Comparison of ENCODE assay signal across 19 cellular contexts in genomic region chr2:198097628-198098027, GRCh38.
DNase-seq lines count a peak whose midpoint lies in the region; ATAC-seq and TF ChIP-seq lines count a peak whose summit lies in the region.
"Had no signal": no experiment of that assay in that cellular context is flagged by ENCODE, and none has a peak within 500 bp of the region (broad histone marks: within the 10 kb centered on the region; RNA-seq: fewer than 3 reads in every experiment).

No MANE protein-coding gene starts in this region.

- ATAC-seq in GM18511 (IDR thresholded peaks at IDR 0.05; ENCODE audit: unreplicated experiment) (peak; percentile 47), GM19395 (IDR thresholded peaks at IDR 0.05; ENCODE audit: unreplicated experiment) (peak; percentile 55), HG03175 (IDR thresholded peaks at IDR 0.05; ENCODE audit: unreplicated experiment) (peak; percentile 60)
- ATAC-seq: activated naive CD4-positive, alpha-beta T cell treated with anti-CD3 and anti-CD28 coated beads, Interleukin-2, amount 50 U/mL, for 72 hours; natural killer cell; sciatic nerve had no signal

- in situ Hi-C loops in GM13976 (cut with MboI; ENCODE audit: low sequenced_read_pairs, unreplicated experiment), result no loop called here

- DNase-seq in midbrain (lab: John Stamatoyannopoulos, UW), result peak; percentile 33
- DNase-seq in activated naive CD4-positive, alpha-beta T cell (lab: John Stamatoyannopoulos, UW), result no peak
- no peak for DNase-seq in DMS114 treated with DMSO at 0.1 percent for 48 hours (lab: John Stamatoyannopoulos, UW; ENCODE audit: unreplicated experiment)
- no peak for DNase-seq in SHP77 treated with DMSO at 0.1 percent for 48 hours (lab: John Stamatoyannopoulos, UW)
- no peak for DNase-seq in GM13976 (ENCODE audit: low spot score)
- DNase-seq: C1 segment of cervical spinal cord; H7; natural killer cell; NCI-H1092 treated with DMSO at 0.1 percent for 48 hours; NCI-H510A; NK-92 treated with Interleukin-12 subunit alpha and Interleukin-12 subunit beta, amount 100 ng/mL, for 24 hours; Peyer's patch; stimulated activated CD4-positive, alpha-beta T cell treated with anti-CD3 and anti-CD28 coated beads, Interleukin-15, amount 100 ng/mL, for 24 hours; T-helper 2 cell had no signal

- no peak for TF ChIP-seq CTCF in GM13976 (IDR thresholded peaks at IDR 0.05; ENCODE audit: borderline replicate concordance, control extremely low read depth, extremely low read depth, insufficient read depth, missing control alignments)
